Comparison of ENCODE assay signal across 1 cellular context in the genomic region with DNA sequence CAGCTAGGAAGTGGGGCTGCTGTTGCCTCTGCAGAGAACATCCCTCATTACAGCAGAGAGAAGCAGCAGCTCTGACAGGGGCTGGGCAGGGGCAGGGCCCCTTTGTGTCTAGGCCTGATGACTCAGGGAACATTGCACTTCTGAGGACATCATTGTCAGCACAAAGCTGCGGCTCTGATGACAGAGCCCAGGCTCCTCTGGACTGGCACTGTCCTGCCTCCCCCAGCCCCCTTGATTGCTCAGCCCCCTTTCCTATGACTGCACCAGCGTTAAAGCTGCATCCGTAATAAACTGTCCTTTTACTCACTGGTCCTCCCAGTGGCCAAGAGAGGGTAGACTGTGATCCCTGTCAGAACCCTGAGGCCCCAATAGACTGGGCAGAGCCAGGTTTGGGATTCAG.
TF ChIP-seq lines count a peak whose summit lies in the region.

No MANE protein-coding gene starts in this region.

TF ChIP-seq in IMR-90, 13 proteins besides CTCF, POLR2A, EP300 and RAD21:
- TF ChIP-seq BHLHE40 (IDR thresholded peaks at IDR 0.05; ENCODE audit: low read depth, low read length) (no peak), RFX5 (IDR thresholded peaks at IDR 0.05; ENCODE audit: low read depth, low read length) (no peak), SMC3 (IDR thresholded peaks at IDR 0.05; ENCODE audit: low read depth, low read length) (peak; percentile 12; the same call in 1 of the 2 replicates), MXI1 (IDR thresholded peaks at IDR 0.05; ENCODE audit: borderline replicate concordance, low read depth, low read length) (no peak)
- TF ChIP-seq, protein P1, sequence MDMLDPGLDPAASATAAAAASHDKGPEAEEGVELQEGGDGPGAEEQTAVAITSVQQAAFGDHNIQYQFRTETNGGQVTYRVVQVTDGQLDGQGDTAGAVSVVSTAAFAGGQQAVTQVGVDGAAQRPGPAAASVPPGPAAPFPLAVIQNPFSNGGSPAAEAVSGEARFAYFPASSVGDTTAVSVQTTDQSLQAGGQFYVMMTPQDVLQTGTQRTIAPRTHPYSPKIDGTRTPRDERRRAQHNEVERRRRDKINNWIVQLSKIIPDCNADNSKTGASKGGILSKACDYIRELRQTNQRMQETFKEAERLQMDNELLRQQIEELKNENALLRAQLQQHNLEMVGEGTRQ (IDR thresholded peaks at IDR 0.05; ENCODE audit: low read depth, low read length): no peak
TF ChIP-seq in IMR-90: peak in this region for 1.
